In genomic region chr11:94077568-94078293, GRCh38 we compare ENCODE assay signal across 1 cellular context.
TF ChIP-seq lines count a peak whose summit lies in the region.

No MANE protein-coding gene starts in this region.

TF ChIP-seq in K562, 482 proteins besides CTCF, POLR2A, EP300 and RAD21 (continued from another document and continues in another):
- TF ChIP-seq, protein P1, sequence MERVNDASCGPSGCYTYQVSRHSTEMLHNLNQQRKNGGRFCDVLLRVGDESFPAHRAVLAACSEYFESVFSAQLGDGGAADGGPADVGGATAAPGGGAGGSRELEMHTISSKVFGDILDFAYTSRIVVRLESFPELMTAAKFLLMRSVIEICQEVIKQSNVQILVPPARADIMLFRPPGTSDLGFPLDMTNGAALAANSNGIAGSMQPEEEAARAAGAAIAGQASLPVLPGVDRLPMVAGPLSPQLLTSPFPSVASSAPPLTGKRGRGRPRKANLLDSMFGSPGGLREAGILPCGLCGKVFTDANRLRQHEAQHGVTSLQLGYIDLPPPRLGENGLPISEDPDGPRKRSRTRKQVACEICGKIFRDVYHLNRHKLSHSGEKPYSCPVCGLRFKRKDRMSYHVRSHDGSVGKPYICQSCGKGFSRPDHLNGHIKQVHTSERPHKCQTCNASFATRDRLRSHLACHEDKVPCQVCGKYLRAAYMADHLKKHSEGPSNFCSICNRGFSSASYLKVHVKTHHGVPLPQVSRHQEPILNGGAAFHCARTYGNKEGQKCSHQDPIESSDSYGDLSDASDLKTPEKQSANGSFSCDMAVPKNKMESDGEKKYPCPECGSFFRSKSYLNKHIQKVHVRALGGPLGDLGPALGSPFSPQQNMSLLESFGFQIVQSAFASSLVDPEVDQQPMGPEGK (CRISPR knock-in tag; IDR thresholded peaks at IDR 0.05; ENCODE audit: borderline replicate concordance): no peak
- no peak for TF ChIP-seq E2F6 (IDR thresholded peaks at IDR 0.05; ENCODE audit: borderline replicate concordance in 1 of 2, extremely low read depth in 1 of 2, insufficient read depth in 1 of 2, insufficient read length in 1 of 2, low read depth in 1 of 2, low read length in 1 of 2, poor library complexity in 1 of 2, severe bottlenecking in 1 of 2)
- no peak for TF ChIP-seq PCBP2 (IDR thresholded peaks at IDR 0.05; ENCODE audit: low read depth, low read length, poor library complexity, severe bottlenecking)
- TF ChIP-seq TEAD4 (IDR thresholded peaks at IDR 0.05; ENCODE audit: low read length): peak; percentile 90
- no peak for TF ChIP-seq TEAD4 (CRISPR knock-in tag; IDR thresholded peaks at IDR 0.05; ENCODE audit: borderline replicate concordance)
- TF ChIP-seq SMAD4 (CRISPR knock-in tag; conservative IDR thresholded peaks at IDR 0.05): no peak
- TF ChIP-seq KAT7 (CRISPR knock-in tag; IDR thresholded peaks at IDR 0.05; ENCODE audit: borderline replicate concordance): no peak
- TF ChIP-seq RBM34 (IDR thresholded peaks at IDR 0.05; ENCODE audit: borderline replicate concordance, insufficient read depth, low read length): no peak
- no peak for TF ChIP-seq TCF7L2 (IDR thresholded peaks at IDR 0.05; ENCODE audit: low read depth, low read length)
- TF ChIP-seq NFRKB (IDR thresholded peaks at IDR 0.05; ENCODE audit: low read depth): no peak
- TF ChIP-seq RFX7 (CRISPR knock-in tag; IDR thresholded peaks at IDR 0.05): no peak
- TF ChIP-seq, protein P2, sequence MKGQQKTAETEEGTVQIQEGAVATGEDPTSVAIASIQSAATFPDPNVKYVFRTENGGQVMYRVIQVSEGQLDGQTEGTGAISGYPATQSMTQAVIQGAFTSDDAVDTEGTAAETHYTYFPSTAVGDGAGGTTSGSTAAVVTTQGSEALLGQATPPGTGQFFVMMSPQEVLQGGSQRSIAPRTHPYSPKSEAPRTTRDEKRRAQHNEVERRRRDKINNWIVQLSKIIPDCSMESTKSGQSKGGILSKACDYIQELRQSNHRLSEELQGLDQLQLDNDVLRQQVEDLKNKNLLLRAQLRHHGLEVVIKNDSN (CRISPR knock-in tag; IDR thresholded peaks at IDR 0.05): no peak
- no peak for TF ChIP-seq POLR2H (tag; IDR thresholded peaks at IDR 0.05; ENCODE audit: low read depth)
- no peak for TF ChIP-seq AFF1 (IDR thresholded peaks at IDR 0.05; ENCODE audit: low read depth in 1 of 2, partially characterized antibody in 2 of 2)
- no peak for TF ChIP-seq PHTF2 (CRISPR knock-in tag; IDR thresholded peaks at IDR 0.05)
- TF ChIP-seq ZBED1 (IDR thresholded peaks at IDR 0.05): no peak
- TF ChIP-seq RBM22 (IDR thresholded peaks at IDR 0.05; ENCODE audit: low read depth, low read length, poor library complexity, severe bottlenecking): no peak
- no peak for TF ChIP-seq NFE2 (IDR thresholded peaks at IDR 0.05; ENCODE audit: low read depth)
- TF ChIP-seq ZNF431 (CRISPR knock-in tag; IDR thresholded peaks at IDR 0.05): no peak
- no peak for TF ChIP-seq ZNF408 (CRISPR knock-in tag; IDR thresholded peaks at IDR 0.05; ENCODE audit: low read depth)
- no peak for TF ChIP-seq NFATC3 (IDR thresholded peaks at IDR 0.05)
- peak; percentile 50; the same call in 1 of the 2 replicates for TF ChIP-seq PML (IDR thresholded peaks at IDR 0.05; ENCODE audit: low read length)
- TF ChIP-seq STAT5A (IDR thresholded peaks at IDR 0.05; ENCODE audit: borderline replicate concordance, low read length): peak; percentile 33; the same call in 1 of the 2 replicates
- no peak for TF ChIP-seq KLF10 (CRISPR knock-in tag; IDR thresholded peaks at IDR 0.05)
- TF ChIP-seq CREB1 (IDR thresholded peaks at IDR 0.05): no peak
- no peak for TF ChIP-seq CREB1 (CRISPR knock-in tag; IDR thresholded peaks at IDR 0.05)
- TF ChIP-seq, protein P3, sequence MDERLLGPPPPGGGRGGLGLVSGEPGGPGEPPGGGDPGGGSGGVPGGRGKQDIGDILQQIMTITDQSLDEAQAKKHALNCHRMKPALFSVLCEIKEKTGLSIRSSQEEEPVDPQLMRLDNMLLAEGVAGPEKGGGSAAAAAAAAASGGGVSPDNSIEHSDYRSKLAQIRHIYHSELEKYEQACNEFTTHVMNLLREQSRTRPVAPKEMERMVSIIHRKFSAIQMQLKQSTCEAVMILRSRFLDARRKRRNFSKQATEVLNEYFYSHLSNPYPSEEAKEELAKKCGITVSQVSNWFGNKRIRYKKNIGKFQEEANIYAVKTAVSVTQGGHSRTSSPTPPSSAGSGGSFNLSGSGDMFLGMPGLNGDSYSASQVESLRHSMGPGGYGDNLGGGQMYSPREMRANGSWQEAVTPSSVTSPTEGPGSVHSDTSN (CRISPR knock-in tag; IDR thresholded peaks at IDR 0.05; ENCODE audit: low read depth): no peak
- TF ChIP-seq, protein P3 (tag; conservative IDR thresholded peaks at IDR 0.05; ENCODE audit: low read depth): no peak
- TF ChIP-seq, protein P4, sequence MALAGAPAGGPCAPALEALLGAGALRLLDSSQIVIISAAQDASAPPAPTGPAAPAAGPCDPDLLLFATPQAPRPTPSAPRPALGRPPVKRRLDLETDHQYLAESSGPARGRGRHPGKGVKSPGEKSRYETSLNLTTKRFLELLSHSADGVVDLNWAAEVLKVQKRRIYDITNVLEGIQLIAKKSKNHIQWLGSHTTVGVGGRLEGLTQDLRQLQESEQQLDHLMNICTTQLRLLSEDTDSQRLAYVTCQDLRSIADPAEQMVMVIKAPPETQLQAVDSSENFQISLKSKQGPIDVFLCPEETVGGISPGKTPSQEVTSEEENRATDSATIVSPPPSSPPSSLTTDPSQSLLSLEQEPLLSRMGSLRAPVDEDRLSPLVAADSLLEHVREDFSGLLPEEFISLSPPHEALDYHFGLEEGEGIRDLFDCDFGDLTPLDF (CRISPR knock-in tag; IDR thresholded peaks at IDR 0.05): no peak
- no peak for TF ChIP-seq SNRNP70 (optimal IDR thresholded peaks at IDR 0.05; ENCODE audit: low read depth, low read length)
- TF ChIP-seq FOXK1 (CRISPR knock-in tag; IDR thresholded peaks at IDR 0.05; ENCODE audit: borderline replicate concordance): no peak
- TF ChIP-seq NCOA1 (IDR thresholded peaks at IDR 0.05; ENCODE audit: low read depth): peak; percentile 50; the same call in 1 of the 2 replicates
- TF ChIP-seq NCOR1 (IDR thresholded peaks at IDR 0.05): peak; percentile 79
- TF ChIP-seq RCOR1 (IDR thresholded peaks at IDR 0.05; ENCODE audit: borderline replicate concordance in 1 of 2, low read depth in 2 of 2, low read length in 2 of 2): 0 out of 4 replicates have a peak, but pooled peaks of 1 of the 2 experiments have one; percentile 42
- no peak for TF ChIP-seq PHF21A (IDR thresholded peaks at IDR 0.05; ENCODE audit: borderline replicate concordance, low read depth)
- TF ChIP-seq NFYB (IDR thresholded peaks at IDR 0.05; ENCODE audit: extremely low read depth, insufficient read length): no peak
- no peak for TF ChIP-seq ZNF717 (CRISPR knock-in tag; IDR thresholded peaks at IDR 0.05)
- no peak for TF ChIP-seq ZFP30 (CRISPR knock-in tag; IDR thresholded peaks at IDR 0.05; ENCODE audit: borderline replicate concordance)
- TF ChIP-seq CGGBP1 (CRISPR knock-in tag; IDR thresholded peaks at IDR 0.05): no peak
- TF ChIP-seq PHF20 (IDR thresholded peaks at IDR 0.05; ENCODE audit: partially characterized antibody): no peak
- TF ChIP-seq RBM39 (optimal IDR thresholded peaks at IDR 0.05; ENCODE audit: low read depth, low read length): no peak
- TF ChIP-seq ESRRB (CRISPR knock-in tag; IDR thresholded peaks at IDR 0.05; ENCODE audit: borderline replicate concordance): no peak
- TF ChIP-seq TAF1 (IDR thresholded peaks at IDR 0.05; ENCODE audit: control insufficient read depth, extremely low read depth, insufficient read depth, low read length, severe bottlenecking): no peak
- TF ChIP-seq DNMT1 (IDR thresholded peaks at IDR 0.05): no peak
- TF ChIP-seq NR1H2 (CRISPR knock-in tag; IDR thresholded peaks at IDR 0.05): no peak
- TF ChIP-seq FOXA3 (CRISPR knock-in tag; conservative IDR thresholded peaks at IDR 0.05 in 1 of 2, IDR thresholded peaks at IDR 0.05 in 1 of 2): peak; percentile 52 to 98; a peak in 3 of 4 replicates
- TF ChIP-seq TAL1 (IDR thresholded peaks at IDR 0.05): peak; percentile 91
- TF ChIP-seq BRF1 (IDR thresholded peaks at IDR 0.05; ENCODE audit: borderline replicate concordance, extremely low read depth, insufficient read length): no peak
- TF ChIP-seq, protein P5, sequence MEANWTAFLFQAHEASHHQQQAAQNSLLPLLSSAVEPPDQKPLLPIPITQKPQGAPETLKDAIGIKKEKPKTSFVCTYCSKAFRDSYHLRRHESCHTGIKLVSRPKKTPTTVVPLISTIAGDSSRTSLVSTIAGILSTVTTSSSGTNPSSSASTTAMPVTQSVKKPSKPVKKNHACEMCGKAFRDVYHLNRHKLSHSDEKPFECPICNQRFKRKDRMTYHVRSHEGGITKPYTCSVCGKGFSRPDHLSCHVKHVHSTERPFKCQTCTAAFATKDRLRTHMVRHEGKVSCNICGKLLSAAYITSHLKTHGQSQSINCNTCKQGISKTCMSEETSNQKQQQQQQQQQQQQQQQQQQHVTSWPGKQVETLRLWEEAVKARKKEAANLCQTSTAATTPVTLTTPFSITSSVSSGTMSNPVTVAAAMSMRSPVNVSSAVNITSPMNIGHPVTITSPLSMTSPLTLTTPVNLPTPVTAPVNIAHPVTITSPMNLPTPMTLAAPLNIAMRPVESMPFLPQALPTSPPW (CRISPR knock-in tag; IDR thresholded peaks at IDR 0.05): no peak
- 0 out of 2 replicates have a peak, but pooled peaks have one; percentile 10 for TF ChIP-seq JUND (IDR thresholded peaks at IDR 0.05; ENCODE audit: borderline replicate concordance, low read depth, low read length)
- no peak for TF ChIP-seq JUND (tag; IDR thresholded peaks at IDR 0.05; ENCODE audit: borderline replicate concordance, low read depth, low read length)
- no peak for TF ChIP-seq HEY1 (CRISPR knock-in tag; IDR thresholded peaks at IDR 0.05; ENCODE audit: borderline replicate concordance)
- TF ChIP-seq ZNF263 (CRISPR knock-in tag; IDR thresholded peaks at IDR 0.05; ENCODE audit: borderline replicate concordance): no peak
- no peak for TF ChIP-seq SNIP1 (IDR thresholded peaks at IDR 0.05; ENCODE audit: low read depth)
- no peak for TF ChIP-seq ZNF639 (CRISPR knock-in tag; conservative IDR thresholded peaks at IDR 0.05 in 1 of 2, IDR thresholded peaks at IDR 0.05 in 1 of 2)
- TF ChIP-seq, protein P6, sequence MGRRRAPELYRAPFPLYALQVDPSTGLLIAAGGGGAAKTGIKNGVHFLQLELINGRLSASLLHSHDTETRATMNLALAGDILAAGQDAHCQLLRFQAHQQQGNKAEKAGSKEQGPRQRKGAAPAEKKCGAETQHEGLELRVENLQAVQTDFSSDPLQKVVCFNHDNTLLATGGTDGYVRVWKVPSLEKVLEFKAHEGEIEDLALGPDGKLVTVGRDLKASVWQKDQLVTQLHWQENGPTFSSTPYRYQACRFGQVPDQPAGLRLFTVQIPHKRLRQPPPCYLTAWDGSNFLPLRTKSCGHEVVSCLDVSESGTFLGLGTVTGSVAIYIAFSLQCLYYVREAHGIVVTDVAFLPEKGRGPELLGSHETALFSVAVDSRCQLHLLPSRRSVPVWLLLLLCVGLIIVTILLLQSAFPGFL (CRISPR knock-in tag; IDR thresholded peaks at IDR 0.05): no peak
- TF ChIP-seq CEBPG (CRISPR knock-in tag; IDR thresholded peaks at IDR 0.05): no peak
- TF ChIP-seq CEBPG (tag; conservative IDR thresholded peaks at IDR 0.05 in 1 of 2, IDR thresholded peaks at IDR 0.05 in 1 of 2): no peak
